ENCODE assay signal across 1 cellular context in the genomic region with DNA sequence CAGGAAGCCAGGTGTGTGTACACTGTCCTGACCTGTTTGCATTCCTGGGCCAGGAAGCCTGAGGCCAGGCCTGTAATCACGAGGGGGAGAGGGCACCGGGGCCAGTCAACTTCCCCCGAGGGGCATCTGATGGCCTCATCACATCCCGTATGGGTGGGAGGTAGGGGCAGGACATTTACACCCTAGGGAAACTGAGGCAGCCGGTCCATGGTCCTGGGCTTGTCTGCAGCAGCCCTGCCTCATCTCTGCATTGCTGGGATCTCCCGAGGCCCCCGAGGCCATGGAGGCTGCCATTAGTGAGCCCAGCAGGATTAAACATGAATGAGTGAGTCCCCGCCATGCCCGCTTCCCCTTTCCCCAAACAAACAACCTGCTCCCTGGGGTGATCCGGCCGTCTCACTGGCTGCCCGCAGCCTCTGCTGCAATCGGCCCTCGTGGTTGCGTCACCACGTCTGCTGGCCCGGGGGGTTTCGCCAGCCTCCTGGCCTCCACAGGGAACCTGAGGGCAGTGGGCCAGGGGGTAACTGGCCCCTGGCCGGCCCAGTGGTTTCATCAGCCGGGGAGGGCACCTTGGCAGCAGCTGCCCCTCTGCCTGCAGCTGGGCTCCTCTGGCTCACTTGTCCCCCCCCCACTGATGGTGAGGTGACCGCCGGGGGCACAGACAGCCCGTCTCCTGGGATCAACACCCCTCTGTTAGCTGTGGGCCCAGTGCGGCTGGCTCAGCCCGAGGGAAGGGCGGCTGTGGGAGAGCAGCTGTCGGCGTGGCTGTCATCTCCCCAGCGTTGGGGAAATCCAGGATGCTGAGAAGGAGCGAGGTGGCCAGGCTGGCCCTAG.
TF ChIP-seq lines count a peak whose summit lies in the region.

No MANE protein-coding gene starts in this region.

TF ChIP-seq in HepG2, 621 proteins besides CTCF, POLR2A, EP300 and RAD21 (continued from another document and continues in another):
- TF ChIP-seq, protein P1, sequence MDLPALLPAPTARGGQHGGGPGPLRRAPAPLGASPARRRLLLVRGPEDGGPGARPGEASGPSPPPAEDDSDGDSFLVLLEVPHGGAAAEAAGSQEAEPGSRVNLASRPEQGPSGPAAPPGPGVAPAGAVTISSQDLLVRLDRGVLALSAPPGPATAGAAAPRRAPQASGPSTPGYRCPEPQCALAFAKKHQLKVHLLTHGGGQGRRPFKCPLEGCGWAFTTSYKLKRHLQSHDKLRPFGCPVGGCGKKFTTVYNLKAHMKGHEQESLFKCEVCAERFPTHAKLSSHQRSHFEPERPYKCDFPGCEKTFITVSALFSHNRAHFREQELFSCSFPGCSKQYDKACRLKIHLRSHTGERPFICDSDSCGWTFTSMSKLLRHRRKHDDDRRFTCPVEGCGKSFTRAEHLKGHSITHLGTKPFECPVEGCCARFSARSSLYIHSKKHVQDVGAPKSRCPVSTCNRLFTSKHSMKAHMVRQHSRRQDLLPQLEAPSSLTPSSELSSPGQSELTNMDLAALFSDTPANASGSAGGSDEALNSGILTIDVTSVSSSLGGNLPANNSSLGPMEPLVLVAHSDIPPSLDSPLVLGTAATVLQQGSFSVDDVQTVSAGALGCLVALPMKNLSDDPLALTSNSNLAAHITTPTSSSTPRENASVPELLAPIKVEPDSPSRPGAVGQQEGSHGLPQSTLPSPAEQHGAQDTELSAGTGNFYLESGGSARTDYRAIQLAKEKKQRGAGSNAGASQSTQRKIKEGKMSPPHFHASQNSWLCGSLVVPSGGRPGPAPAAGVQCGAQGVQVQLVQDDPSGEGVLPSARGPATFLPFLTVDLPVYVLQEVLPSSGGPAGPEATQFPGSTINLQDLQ (CRISPR knock-in tag; IDR thresholded peaks at IDR 0.05), result peak; percentile 61; the same call in 1 of the 2 replicates
- TF ChIP-seq ZFP90 (CRISPR knock-in tag; IDR thresholded peaks at IDR 0.05; ENCODE audit: borderline replicate concordance) (no peak), RBAK (CRISPR knock-in tag; IDR thresholded peaks at IDR 0.05) (peak; percentile 85), CREB1 (IDR thresholded peaks at IDR 0.05) (peak; percentile 28; the same call in 1 of the 2 replicates), CREB1 (CRISPR knock-in tag; IDR thresholded peaks at IDR 0.05) (no peak; the same call in 1 of the 2 replicates), SSRP1 (CRISPR knock-in tag; IDR thresholded peaks at IDR 0.05) (peak; percentile 92), DRAP1 (CRISPR knock-in tag; IDR thresholded peaks at IDR 0.05) (peak; percentile 47), KDM5B (CRISPR knock-in tag; IDR thresholded peaks at IDR 0.05; ENCODE audit: borderline replicate concordance) (peak; percentile 72; the same call in 1 of the 2 replicates), GZF1 (CRISPR knock-in tag; IDR thresholded peaks at IDR 0.05) (no peak; the same call in 1 of the 2 replicates), TCF7 (IDR thresholded peaks at IDR 0.05; ENCODE audit: low read depth) (peak; percentile 69; the same call in 1 of the 2 replicates), ZNF234 (CRISPR knock-in tag; conservative IDR thresholded peaks at IDR 0.05) (peak; percentile 54; the same call in 1 of the 2 replicates), ZNF33A (CRISPR knock-in tag; IDR thresholded peaks at IDR 0.05; ENCODE audit: borderline replicate concordance) (peak; percentile 56; the same call in 1 of the 2 replicates), KDM3A (CRISPR knock-in tag; IDR thresholded peaks at IDR 0.05; ENCODE audit: low read depth) (peak; percentile 82; the same call in 1 of the 2 replicates), NFYB (CRISPR knock-in tag; IDR thresholded peaks at IDR 0.05) (peak; percentile 35; the same call in 1 of the 2 replicates), FOXP1 (IDR thresholded peaks at IDR 0.05) (no peak), FOXP1 (CRISPR knock-in tag; IDR thresholded peaks at IDR 0.05) (peak; percentile 91), ZNF879 (CRISPR knock-in tag; IDR thresholded peaks at IDR 0.05) (peak; percentile 53; the same call in 1 of the 2 replicates), ZNF562 (CRISPR knock-in tag; IDR thresholded peaks at IDR 0.05; ENCODE audit: borderline replicate concordance) (no peak), SUZ12 (IDR thresholded peaks at IDR 0.05; ENCODE audit: low read depth, low read length) (no peak), SAFB2 (CRISPR knock-in tag; IDR thresholded peaks at IDR 0.05; ENCODE audit: borderline replicate concordance, low read depth) (no peak), FOXK1 (CRISPR knock-in tag; IDR thresholded peaks at IDR 0.05; ENCODE audit: borderline replicate concordance, low read depth) (peak; percentile 67; the same call in 1 of the 2 replicates), PTBP1 (IDR thresholded peaks at IDR 0.05; ENCODE audit: low read depth, low read length, poor library complexity, severe bottlenecking) (peak; percentile 67), TBP (CRISPR knock-in tag; IDR thresholded peaks at IDR 0.05) (no peak; the same call in 1 of the 2 replicates), ZNF788 (CRISPR knock-in tag; IDR thresholded peaks at IDR 0.05; ENCODE audit: borderline replicate concordance) (peak; percentile 99), SOX5 (CRISPR knock-in tag; IDR thresholded peaks at IDR 0.05; ENCODE audit: borderline replicate concordance) (no peak; the same call in 1 of the 2 replicates), ZNF713 (CRISPR knock-in tag; IDR thresholded peaks at IDR 0.05) (no peak), TFDP2 (CRISPR knock-in tag; IDR thresholded peaks at IDR 0.05) (peak; percentile 69), CENPT (CRISPR knock-in tag; IDR thresholded peaks at IDR 0.05; ENCODE audit: low read depth) (0 out of 2 replicates have a peak, but pooled peaks have one; percentile 9), ZNF670 (CRISPR knock-in tag; IDR thresholded peaks at IDR 0.05; ENCODE audit: borderline replicate concordance) (peak; percentile 93), CENPBD1 (CRISPR knock-in tag; IDR thresholded peaks at IDR 0.05; ENCODE audit: borderline replicate concordance, low read depth) (no peak), ZNF883 (CRISPR knock-in tag; IDR thresholded peaks at IDR 0.05; ENCODE audit: not compliant biosample characterization) (peak; percentile 55), SMAD1 (CRISPR knock-in tag; IDR thresholded peaks at IDR 0.05; ENCODE audit: borderline replicate concordance, low read depth) (no peak; the same call in 1 of the 2 replicates), HNRNPL (IDR thresholded peaks at IDR 0.05; ENCODE audit: low read depth, low read length) (peak; percentile 98), MTF2 (CRISPR knock-in tag; IDR thresholded peaks at IDR 0.05; ENCODE audit: borderline replicate concordance) (0 out of 2 replicates have a peak, but pooled peaks have one; percentile 89), YY1 (IDR thresholded peaks at IDR 0.05; ENCODE audit: insufficient read depth, insufficient replicate concordance, low read depth, low read length) (peak; percentile 79), ZNF160 (CRISPR knock-in tag; IDR thresholded peaks at IDR 0.05) (no peak), LCORL (IDR thresholded peaks at IDR 0.05) (no peak), LCORL (CRISPR knock-in tag; IDR thresholded peaks at IDR 0.05) (peak; percentile 99), EHMT2 (IDR thresholded peaks at IDR 0.05; ENCODE audit: borderline replicate concordance, low read depth, low read length) (no peak), ZNF660 (CRISPR knock-in tag; IDR thresholded peaks at IDR 0.05; ENCODE audit: borderline replicate concordance, low read depth) (no peak)
- TF ChIP-seq, protein P2, sequence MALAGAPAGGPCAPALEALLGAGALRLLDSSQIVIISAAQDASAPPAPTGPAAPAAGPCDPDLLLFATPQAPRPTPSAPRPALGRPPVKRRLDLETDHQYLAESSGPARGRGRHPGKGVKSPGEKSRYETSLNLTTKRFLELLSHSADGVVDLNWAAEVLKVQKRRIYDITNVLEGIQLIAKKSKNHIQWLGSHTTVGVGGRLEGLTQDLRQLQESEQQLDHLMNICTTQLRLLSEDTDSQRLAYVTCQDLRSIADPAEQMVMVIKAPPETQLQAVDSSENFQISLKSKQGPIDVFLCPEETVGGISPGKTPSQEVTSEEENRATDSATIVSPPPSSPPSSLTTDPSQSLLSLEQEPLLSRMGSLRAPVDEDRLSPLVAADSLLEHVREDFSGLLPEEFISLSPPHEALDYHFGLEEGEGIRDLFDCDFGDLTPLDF (CRISPR knock-in tag; IDR thresholded peaks at IDR 0.05), result no peak
- TF ChIP-seq, protein P3, sequence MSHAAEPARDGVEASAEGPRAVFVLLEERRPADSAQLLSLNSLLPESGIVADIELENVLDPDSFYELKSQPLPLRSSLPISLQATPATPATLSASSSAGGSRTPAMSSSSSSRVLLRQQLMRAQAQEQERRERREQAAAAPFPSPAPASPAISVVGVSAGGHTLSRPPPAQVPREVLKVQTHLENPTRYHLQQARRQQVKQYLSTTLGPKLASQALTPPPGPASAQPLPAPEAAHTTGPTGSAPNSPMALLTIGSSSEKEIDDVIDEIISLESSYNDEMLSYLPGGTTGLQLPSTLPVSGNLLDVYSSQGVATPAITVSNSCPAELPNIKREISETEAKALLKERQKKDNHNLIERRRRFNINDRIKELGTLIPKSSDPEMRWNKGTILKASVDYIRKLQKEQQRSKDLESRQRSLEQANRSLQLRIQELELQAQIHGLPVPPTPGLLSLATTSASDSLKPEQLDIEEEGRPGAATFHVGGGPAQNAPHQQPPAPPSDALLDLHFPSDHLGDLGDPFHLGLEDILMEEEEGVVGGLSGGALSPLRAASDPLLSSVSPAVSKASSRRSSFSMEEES (CRISPR knock-in tag; IDR thresholded peaks at IDR 0.05), result peak; percentile 99
- TF ChIP-seq, protein P4, sequence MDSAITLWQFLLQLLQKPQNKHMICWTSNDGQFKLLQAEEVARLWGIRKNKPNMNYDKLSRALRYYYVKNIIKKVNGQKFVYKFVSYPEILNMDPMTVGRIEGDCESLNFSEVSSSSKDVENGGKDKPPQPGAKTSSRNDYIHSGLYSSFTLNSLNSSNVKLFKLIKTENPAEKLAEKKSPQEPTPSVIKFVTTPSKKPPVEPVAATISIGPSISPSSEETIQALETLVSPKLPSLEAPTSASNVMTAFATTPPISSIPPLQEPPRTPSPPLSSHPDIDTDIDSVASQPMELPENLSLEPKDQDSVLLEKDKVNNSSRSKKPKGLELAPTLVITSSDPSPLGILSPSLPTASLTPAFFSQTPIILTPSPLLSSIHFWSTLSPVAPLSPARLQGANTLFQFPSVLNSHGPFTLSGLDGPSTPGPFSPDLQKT (CRISPR knock-in tag; IDR thresholded peaks at IDR 0.05; ENCODE audit: borderline replicate concordance), result no peak
- TF ChIP-seq, protein P5, sequence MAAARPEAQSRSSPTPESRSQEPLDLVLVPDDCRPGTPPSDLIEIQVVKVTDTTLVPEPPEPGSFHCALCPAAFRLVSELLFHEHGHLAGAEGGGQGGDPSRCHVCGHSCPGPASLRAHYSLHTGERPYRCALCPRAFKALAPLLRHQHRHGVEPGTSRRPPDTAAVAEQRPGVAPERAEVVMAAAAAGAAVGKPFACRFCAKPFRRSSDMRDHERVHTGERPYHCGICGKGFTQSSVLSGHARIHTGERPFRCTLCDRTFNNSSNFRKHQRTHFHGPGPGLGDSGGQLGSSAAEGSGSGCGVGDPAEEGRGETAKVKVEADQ (CRISPR knock-in tag; IDR thresholded peaks at IDR 0.05; ENCODE audit: borderline replicate concordance), result no peak
- TF ChIP-seq, protein P6, sequence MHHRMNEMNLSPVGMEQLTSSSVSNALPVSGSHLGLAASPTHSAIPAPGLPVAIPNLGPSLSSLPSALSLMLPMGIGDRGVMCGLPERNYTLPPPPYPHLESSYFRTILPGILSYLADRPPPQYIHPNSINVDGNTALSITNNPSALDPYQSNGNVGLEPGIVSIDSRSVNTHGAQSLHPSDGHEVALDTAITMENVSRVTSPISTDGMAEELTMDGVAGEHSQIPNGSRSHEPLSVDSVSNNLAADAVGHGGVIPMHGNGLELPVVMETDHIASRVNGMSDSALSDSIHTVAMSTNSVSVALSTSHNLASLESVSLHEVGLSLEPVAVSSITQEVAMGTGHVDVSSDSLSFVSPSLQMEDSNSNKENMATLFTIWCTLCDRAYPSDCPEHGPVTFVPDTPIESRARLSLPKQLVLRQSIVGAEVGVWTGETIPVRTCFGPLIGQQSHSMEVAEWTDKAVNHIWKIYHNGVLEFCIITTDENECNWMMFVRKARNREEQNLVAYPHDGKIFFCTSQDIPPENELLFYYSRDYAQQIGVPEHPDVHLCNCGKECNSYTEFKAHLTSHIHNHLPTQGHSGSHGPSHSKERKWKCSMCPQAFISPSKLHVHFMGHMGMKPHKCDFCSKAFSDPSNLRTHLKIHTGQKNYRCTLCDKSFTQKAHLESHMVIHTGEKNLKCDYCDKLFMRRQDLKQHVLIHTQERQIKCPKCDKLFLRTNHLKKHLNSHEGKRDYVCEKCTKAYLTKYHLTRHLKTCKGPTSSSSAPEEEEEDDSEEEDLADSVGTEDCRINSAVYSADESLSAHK (CRISPR knock-in tag; IDR thresholded peaks at IDR 0.05; ENCODE audit: borderline replicate concordance), result 0 out of 2 replicates have a peak, but pooled peaks have one; percentile 32
